ENCODE assay signal across 22 cellular contexts in the genomic region with DNA sequence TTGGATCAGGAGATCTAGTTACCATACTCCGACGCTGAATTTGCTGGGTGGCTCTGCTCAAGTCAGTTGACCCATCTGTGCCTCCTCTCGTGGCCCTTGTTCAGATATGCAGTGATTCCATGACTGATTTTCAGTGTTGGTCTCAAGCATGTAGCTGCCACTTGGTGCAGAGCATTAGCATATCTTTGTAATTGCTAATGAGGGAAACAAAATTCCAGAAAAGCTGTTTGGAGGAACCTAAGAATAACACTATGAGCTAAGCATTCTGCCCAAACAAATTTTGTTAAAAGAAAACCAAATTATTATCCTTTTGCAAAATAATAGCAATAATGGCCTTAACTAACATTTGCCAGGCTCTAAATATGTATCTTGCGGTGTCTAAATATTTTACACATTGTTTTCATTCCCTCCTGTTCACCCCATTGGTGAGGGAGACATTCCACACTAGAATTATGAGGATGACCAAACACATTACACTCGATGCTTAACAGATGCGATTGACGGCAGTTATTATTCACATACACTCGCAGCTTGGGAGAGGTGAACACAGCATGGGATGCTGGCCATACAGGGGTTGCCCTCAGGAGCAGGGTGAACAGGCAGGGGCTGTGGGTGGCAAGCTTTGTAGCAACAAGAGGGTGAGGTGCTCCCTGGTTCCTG.
A peak's percentile ranks its signal among the peaks of the same experiment; 100 is the strongest.
DNase-seq lines count a peak whose midpoint lies in the region; ATAC-seq, FAIRE-seq and TF ChIP-seq lines count a peak whose summit lies in the region.
"Had no signal": no experiment of that assay in that cellular context is flagged by ENCODE, and none has a peak within 500 bp of the region (broad histone marks: within the 10 kb centered on the region; RNA-seq: fewer than 3 reads in every experiment).

No MANE protein-coding gene starts in this region.

- peaks cover 24% of the 10 kb centered on the region for H3K4me1 Mint-ChIP-seq in endodermal cell
- H3K4me1 Mint-ChIP-seq in naive thymus-derived CD4-positive, alpha-beta T cell, result peaks cover 17 to 48% (median 26%) of the 10 kb centered on the region in 7 donors

- no peaks in the 10 kb centered on the region for H3K9me3 Mint-ChIP-seq in endodermal cell
- H3K9me3 Mint-ChIP-seq in naive thymus-derived CD4-positive, alpha-beta T cell, result no peaks in the 10 kb centered on the region

- POLR2A ChIA-PET in naive thymus-derived CD4-positive, alpha-beta T cell (lab: Charles Lee), result no interaction called here

- H3K36me3 ChIP-seq in endodermal cell (ENCODE audit: control insufficient read depth, insufficient read depth, low read length), result no peaks in the 10 kb centered on the region
- H3K36me3 ChIP-seq in naive thymus-derived CD4-positive, alpha-beta T cell (ENCODE audit: control insufficient read depth in 2 of 3, insufficient read depth in 3 of 3, low read length in 3 of 3), result no peaks in the 10 kb centered on the region
- H3K36me3 ChIP-seq: BE2C had no signal

- intact Hi-C loops in naive thymus-derived CD4-positive, alpha-beta T cell (cut with micrococcal nuclease), result no loop called here

- peak; percentile 86 for DNase-seq in AG10803 (ENCODE audit: low read depth)
- DNase-seq in GM04503 (ENCODE audit: low read depth), result peak; percentile 67
- DNase-seq in endodermal cell, result no peak
- DNase-seq in naive thymus-derived CD4-positive, alpha-beta T cell, result no peak
- DNase-seq in D721Med (ENCODE audit: insufficient read length, low spot score), result no peak
- no peak for DNase-seq in frontal cortex (ENCODE audit: low spot score in 2 of 2)
- DNase-seq: ACHN; BE2C; CD8-positive, alpha-beta memory T cell; DMS79 treated with DMSO at 0.1 percent for 48 hours; GOT3; NCI-H1048; NCI-H1436 treated with DMSO at 0.1 percent for 48 hours; NCI-H2081; NCI-H510A treated with DMSO at 0.1 percent for 48 hours; NCI-H82; PC-9 had no signal

- no peak overlapping the region for H3K27ac ChIP-seq in endodermal cell (ENCODE audit: low read depth, low read length)
- no peak overlapping the region for H3K27ac ChIP-seq in naive thymus-derived CD4-positive, alpha-beta T cell (ENCODE audit: low read depth, low read length)
- H3K27ac ChIP-seq: KMS-11, PC-9 had no signal

- no peak for ATAC-seq in naive thymus-derived CD4-positive, alpha-beta T cell
- ATAC-seq in HG02852 (IDR thresholded peaks at IDR 0.05; ENCODE audit: unreplicated experiment) (no peak), GM21367 (IDR thresholded peaks at IDR 0.05; ENCODE audit: unreplicated experiment) (no peak)
- ATAC-seq: GM12878, HepG2 had no signal

- H3K27me3 Mint-ChIP-seq in endodermal cell (ENCODE audit: insufficient read depth), result peaks cover 2% of the 10 kb centered on the region
- peaks cover 0 to 5% (median 0%) of the 10 kb centered on the region in 5 donors for H3K27me3 Mint-ChIP-seq in naive thymus-derived CD4-positive, alpha-beta T cell

- no peaks in the 10 kb centered on the region for H3K27me3 ChIP-seq in endodermal cell (ENCODE audit: control insufficient read depth, insufficient read depth, low read length, poor library complexity, severe bottlenecking)
- H3K27me3 ChIP-seq in naive thymus-derived CD4-positive, alpha-beta T cell (ENCODE audit: control insufficient read depth in 2 of 2, insufficient read depth in 2 of 2, low read length in 2 of 2), result no peaks in the 10 kb centered on the region
- H3K27me3 ChIP-seq: BE2C had no signal

- no peak for TF ChIP-seq CTCF in AG10803 (conservative IDR thresholded peaks at IDR 0.05; ENCODE audit: low read length)
- no peak for TF ChIP-seq CTCF in endodermal cell (conservative IDR thresholded peaks at IDR 0.05)
- no peak for TF ChIP-seq CTCF in D721Med (IDR thresholded peaks at IDR 0.05; ENCODE audit: insufficient read depth, missing control alignments)

- WGBS in endodermal cell (ENCODE audit: insufficient coverage in 1 of 2, insufficient read length in 1 of 2), 2 experiments, result 92% methylated on average over 8 of the region's 8 CpGs

- no peak overlapping the region for H3K4me3 Mint-ChIP-seq in endodermal cell
- no peak overlapping the region for H3K4me3 Mint-ChIP-seq in naive thymus-derived CD4-positive, alpha-beta T cell
- H3K4me3 Mint-ChIP-seq: CD8-positive, alpha-beta memory T cell had no signal

- CTCF ChIA-PET in naive thymus-derived CD4-positive, alpha-beta T cell (lab: Charles Lee), result interaction anchor here (1.0 to 2.3 kb wide), 3 partner anchors 26 to 106 kb away, joined by 3 to 12 read pairs (median 4); no protein-coding TSS in a partner anchor

- peak overlapping the region; percentile 69 for H3K27ac Mint-ChIP-seq in endodermal cell
- peak overlapping the region in 6 of 9 donors; percentile 19 to 93 (median 79) for H3K27ac Mint-ChIP-seq in naive thymus-derived CD4-positive, alpha-beta T cell
- H3K27ac Mint-ChIP-seq: CD8-positive, alpha-beta memory T cell had no signal

- H3K9ac ChIP-seq in endodermal cell (ENCODE audit: extremely low read depth, low read length, poor library complexity, severe bottlenecking), result no peak overlapping the region
- H3K9ac ChIP-seq: KMS-11 had no signal

- no peak overlapping the region for H3K4me3 ChIP-seq in AG10803 (ENCODE audit: low read length)
- no peak overlapping the region for H3K4me3 ChIP-seq in endodermal cell (ENCODE audit: low read length)
- no peak overlapping the region for H3K4me3 ChIP-seq in naive thymus-derived CD4-positive, alpha-beta T cell (ENCODE audit: low read length)
- H3K4me3 ChIP-seq: GM12878, PC-9 had no signal

- no peaks in the 10 kb centered on the region for H3K4me1 ChIP-seq in endodermal cell (ENCODE audit: control insufficient read depth, insufficient read depth, low read length)
- peaks cover 0 to 24% of the 10 kb centered on the region in 2 donors for H3K4me1 ChIP-seq in naive thymus-derived CD4-positive, alpha-beta T cell (ENCODE audit: control insufficient read depth in 2 of 2, insufficient read depth in 2 of 2, low read length in 2 of 2)
- H3K4me1 ChIP-seq: BE2C had no signal

- no peaks in the 10 kb centered on the region for H3K9me3 ChIP-seq in endodermal cell (ENCODE audit: control insufficient read depth, low read length)
- H3K9me3 ChIP-seq in naive thymus-derived CD4-positive, alpha-beta T cell (ENCODE audit: control insufficient read depth in 2 of 3, low read length in 3 of 3), result no peaks in the 10 kb centered on the region
- H3K9me3 ChIP-seq: BE2C had no signal

- no peaks in the 10 kb centered on the region for H3K36me3 Mint-ChIP-seq in endodermal cell (ENCODE audit: low read depth)
- H3K36me3 Mint-ChIP-seq in naive thymus-derived CD4-positive, alpha-beta T cell, result no peaks in the 10 kb centered on the region
- H3K36me3 Mint-ChIP-seq: CD8-positive, alpha-beta memory T cell had no signal

- FAIRE-seq in D721Med (lab: Jason Lieb, UNC) (no peak), frontal cortex (lab: Jason Lieb, UNC) (no peak)
- FAIRE-seq: GM12878, HepG2 had no signal

Comparison
In these comparisons a context has a peak if more than half of its experiments do, and no peak if none do; other contexts are left out.
1. DNase-seq: peak in AG10803 (single experiment) and GM04503 (single experiment); none in endodermal cell (single experiment), naive thymus-derived CD4-positive, alpha-beta T cell (0 of 9), D721Med (single experiment) and frontal cortex (0 of 2).